In genomic region chrX:97429101-97429500, GRCh38 we compare ENCODE assay signal across 27 cellular contexts.
"Had no signal": no experiment of that assay in that cellular context is flagged by ENCODE, and none has a peak within 500 bp of the region (broad histone marks: within the 10 kb centered on the region; RNA-seq: fewer than 3 reads in every experiment).

No MANE protein-coding gene starts in this region.

- DNase-seq: islet precursor cell; left ventricle myocardium inferior; mesendoderm; naive B cell; natural killer cell; nephron progenitor cell; occipital lobe; retina; right cardiac atrium; sigmoid colon; small intestine; spleen; stimulated activated CD4-positive, alpha-beta T cell treated with anti-CD3 and anti-CD28 coated beads, Interleukin-4, amount 100 ng/mL, for 4 hours; stimulated activated CD8-positive, alpha-beta memory T cell treated with anti-CD3 and anti-CD28 coated beads, Interleukin-4, amount 100 ng/mL, for 48 hours; stimulated activated naive CD4-positive, alpha-beta T cell treated with Interleukin-2 at 50 U/mL for 16 hours; stimulated activated naive CD8-positive, alpha-beta T cell treated with anti-CD3 and anti-CD28 coated beads, Interleukin-15, amount 100 ng/mL, for 72 hours; substantia nigra; uterus had no signal

- H3K4me1 Mint-ChIP-seq: naive B cell; natural killer cell; nephron progenitor cell; stimulated activated memory B cell treated with anti-CD40 and anti-IgM and Interleukin-4, amounts not matched to agents 10 μg/mL and 1 μg/mL and 100 μg/mL, for 72 hours; stimulated activated naive CD8-positive, alpha-beta T cell treated with anti-CD3 and anti-CD28 coated beads, Interleukin-15, amount 100 ng/mL, for 72 hours had no signal

- H3K4me3 ChIP-seq: left ventricle myocardium inferior, lung, neural progenitor cell, prostate gland, sigmoid colon, spleen, tibial nerve, uterus had no signal

- FAIRE-seq: small intestine had no signal

- H3K4me3 Mint-ChIP-seq: mesothelial cell of epicardium; naive B cell; natural killer cell; nephron progenitor cell; neural progenitor cell; stimulated activated memory B cell treated with anti-CD40 and anti-IgM and Interleukin-4, amounts not matched to agents 10 μg/mL and 1 μg/mL and 100 μg/mL, for 72 hours; stimulated activated naive CD8-positive, alpha-beta T cell treated with anti-CD3 and anti-CD28 coated beads, Interleukin-15, amount 100 ng/mL, for 72 hours; type B pancreatic cell had no signal

- H3K27ac ChIP-seq: left ventricle myocardium inferior, neural progenitor cell, neutrophil, parathyroid adenoma, prostate gland, sigmoid colon, spleen, tibial nerve, uterus had no signal

- H3K27ac Mint-ChIP-seq: mesothelial cell of epicardium; naive B cell; natural killer cell; nephron progenitor cell; neural progenitor cell; stimulated activated memory B cell treated with anti-CD40 and anti-IgM and Interleukin-4, amounts not matched to agents 10 μg/mL and 1 μg/mL and 100 μg/mL, for 72 hours; stimulated activated naive CD8-positive, alpha-beta T cell treated with anti-CD3 and anti-CD28 coated beads, Interleukin-15, amount 100 ng/mL, for 72 hours had no signal

- H3K9ac ChIP-seq: neural progenitor cell, parathyroid adenoma had no signal

- H3K79me2 ChIP-seq: parathyroid adenoma had no signal

- H3K27me3 Mint-ChIP-seq: naive B cell; stimulated activated memory B cell treated with anti-CD40 and anti-IgM and Interleukin-4, amounts not matched to agents 10 μg/mL and 1 μg/mL and 100 μg/mL, for 72 hours; stimulated activated naive CD8-positive, alpha-beta T cell treated with anti-CD3 and anti-CD28 coated beads, Interleukin-15, amount 100 ng/mL, for 72 hours; type B pancreatic cell had no signal

- H3K4me1 ChIP-seq: left ventricle myocardium inferior, neural progenitor cell, parathyroid adenoma, prostate gland, sigmoid colon, spleen, tibial nerve, uterus had no signal

- H3K9me3 ChIP-seq: left ventricle myocardium inferior, neutrophil, prostate gland, sigmoid colon, spleen, tibial nerve, uterus had no signal

- ATAC-seq: natural killer cell; right cardiac atrium; stimulated activated memory B cell treated with anti-CD40 and anti-IgM and Interleukin-4, amounts not matched to agents 10 μg/mL and 1 μg/mL and 100 μg/mL, for 72 hours; stimulated activated naive CD8-positive, alpha-beta T cell treated with anti-CD3 and anti-CD28 coated beads, Interleukin-15, amount 100 ng/mL, for 72 hours had no signal

- H3K36me3 ChIP-seq: left ventricle myocardium inferior, prostate gland, sigmoid colon, uterus had no signal

- H2AFZ ChIP-seq: neural progenitor cell, parathyroid adenoma had no signal

- H3K9me3 Mint-ChIP-seq: mesothelial cell of epicardium; naive B cell; natural killer cell; nephron progenitor cell; neural progenitor cell; stimulated activated memory B cell treated with anti-CD40 and anti-IgM and Interleukin-4, amounts not matched to agents 10 μg/mL and 1 μg/mL and 100 μg/mL, for 72 hours; stimulated activated naive CD8-positive, alpha-beta T cell treated with anti-CD3 and anti-CD28 coated beads, Interleukin-15, amount 100 ng/mL, for 72 hours had no signal

- H3K4me2 ChIP-seq: neural progenitor cell had no signal

- H3K36me3 Mint-ChIP-seq: mesothelial cell of epicardium, natural killer cell had no signal

- H3K27me3 ChIP-seq: neural progenitor cell, neutrophil, sigmoid colon, tibial nerve, uterus had no signal
